ENCODE assay signal across 1 cellular context in the genomic region with DNA sequence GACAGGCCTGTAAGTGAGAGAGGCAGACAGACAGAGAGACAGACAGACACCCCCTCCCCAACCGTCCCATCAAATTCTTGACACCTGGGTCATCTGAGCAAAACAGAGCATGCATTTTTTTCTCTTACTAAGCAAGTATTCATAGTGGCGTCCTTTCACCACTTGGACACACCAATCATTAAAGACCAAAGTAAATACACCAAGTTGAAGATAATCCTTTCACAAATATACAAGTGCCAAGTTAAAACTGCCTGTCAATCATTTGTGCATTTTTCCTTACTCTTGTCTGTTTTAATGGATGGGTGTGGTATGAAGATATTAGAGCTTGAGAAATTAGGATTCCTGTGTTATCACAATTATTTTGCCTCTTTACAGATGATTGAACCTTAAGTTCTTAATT.
TF ChIP-seq lines count a peak whose summit lies in the region.

No MANE protein-coding gene starts in this region.

TF ChIP-seq in HEK293, 187 proteins besides CTCF, POLR2A, EP300 and RAD21 (continued from another document):
- TF ChIP-seq PRDM6 (tag by site-specific recombination; IDR thresholded peaks at IDR 0.05) (0 out of 2 replicates have a peak, but pooled peaks have one; percentile 16), ZNF214 (tag by site-specific recombination; IDR thresholded peaks at IDR 0.05; ENCODE audit: borderline replicate concordance) (no peak)
- TF ChIP-seq, protein P1, sequence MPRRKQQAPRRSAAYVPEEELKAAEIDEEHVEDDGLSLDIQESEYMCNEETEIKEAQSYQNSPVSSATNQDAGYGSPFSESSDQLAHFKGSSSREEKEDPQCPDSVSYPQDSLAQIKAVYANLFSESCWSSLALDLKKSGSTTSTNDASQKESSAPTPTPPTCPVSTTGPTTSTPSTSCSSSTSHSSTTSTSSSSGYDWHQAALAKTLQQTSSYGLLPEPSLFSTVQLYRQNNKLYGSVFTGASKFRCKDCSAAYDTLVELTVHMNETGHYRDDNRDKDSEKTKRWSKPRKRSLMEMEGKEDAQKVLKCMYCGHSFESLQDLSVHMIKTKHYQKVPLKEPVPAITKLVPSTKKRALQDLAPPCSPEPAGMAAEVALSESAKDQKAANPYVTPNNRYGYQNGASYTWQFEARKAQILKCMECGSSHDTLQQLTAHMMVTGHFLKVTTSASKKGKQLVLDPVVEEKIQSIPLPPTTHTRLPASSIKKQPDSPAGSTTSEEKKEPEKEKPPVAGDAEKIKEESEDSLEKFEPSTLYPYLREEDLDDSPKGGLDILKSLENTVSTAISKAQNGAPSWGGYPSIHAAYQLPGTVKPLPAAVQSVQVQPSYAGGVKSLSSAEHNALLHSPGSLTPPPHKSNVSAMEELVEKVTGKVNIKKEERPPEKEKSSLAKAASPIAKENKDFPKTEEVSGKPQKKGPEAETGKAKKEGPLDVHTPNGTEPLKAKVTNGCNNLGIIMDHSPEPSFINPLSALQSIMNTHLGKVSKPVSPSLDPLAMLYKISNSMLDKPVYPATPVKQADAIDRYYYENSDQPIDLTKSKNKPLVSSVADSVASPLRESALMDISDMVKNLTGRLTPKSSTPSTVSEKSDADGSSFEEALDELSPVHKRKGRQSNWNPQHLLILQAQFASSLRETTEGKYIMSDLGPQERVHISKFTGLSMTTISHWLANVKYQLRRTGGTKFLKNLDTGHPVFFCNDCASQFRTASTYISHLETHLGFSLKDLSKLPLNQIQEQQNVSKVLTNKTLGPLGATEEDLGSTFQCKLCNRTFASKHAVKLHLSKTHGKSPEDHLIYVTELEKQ (tag by site-specific recombination; IDR thresholded peaks at IDR 0.05; ENCODE audit: borderline replicate concordance): no peak
TF ChIP-seq in HEK293: peak in this region for 3.
